25 cellular contexts compared by ENCODE assay signal in the genomic region with DNA sequence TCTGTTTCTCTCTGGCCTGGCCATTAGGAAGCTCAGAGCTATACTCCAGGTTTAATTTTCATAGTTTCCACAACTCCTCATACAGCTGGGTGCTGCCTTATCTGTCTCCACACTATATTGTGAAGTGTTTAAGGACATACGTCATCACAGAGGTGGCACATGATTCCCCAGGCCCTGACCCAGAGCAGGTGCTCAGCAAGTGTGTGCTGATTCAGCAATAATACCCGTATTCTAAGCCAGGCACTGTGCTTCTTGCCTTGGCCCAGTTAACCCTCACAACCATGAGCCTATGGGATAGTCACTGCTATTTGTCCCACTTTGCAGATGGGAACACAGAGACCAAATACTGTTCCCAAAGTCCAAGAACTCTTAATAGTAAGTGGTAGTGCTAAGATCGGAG.
"Had no signal": no experiment of that assay in that cellular context is flagged by ENCODE, and none has a peak within 500 bp of the region (broad histone marks: within the 10 kb centered on the region; RNA-seq: fewer than 3 reads in every experiment).

No MANE protein-coding gene starts in this region.

- H3K27me3 ChIP-seq: gastrocnemius medialis, heart right ventricle, left lung, neural progenitor cell, pancreas, suprapubic skin, thyroid gland, upper lobe of left lung, uterus had no signal

- ATAC-seq: effector memory CD8-positive, alpha-beta T cell; gastrocnemius medialis; left lung; lower lobe of right lung; natural killer cell treated with Interleukin-12 subunit alpha and Interleukin-12 subunit beta and Interleukin-15 and Interleukin-18, amount 100 ng/mL, for 72 hours; pancreas; right cardiac atrium had no signal

- H3K4me3 ChIP-seq: esophagus muscularis mucosa, gastrocnemius medialis, heart right ventricle, left lung, lower lobe of right lung, neural progenitor cell, pancreas, suprapubic skin, thyroid gland, upper lobe of left lung, uterus had no signal

- H3K36me3 Mint-ChIP-seq: memory B cell; mesothelial cell of epicardium; natural killer cell treated with Interleukin-12 subunit alpha and Interleukin-12 subunit beta and Interleukin-15 and Interleukin-18, amount 100 ng/mL, for 72 hours; neural progenitor cell had no signal

- H3K27ac ChIP-seq: epithelial cell of prostate, esophagus muscularis mucosa, gastrocnemius medialis, heart right ventricle, left lung, lower lobe of right lung, neural progenitor cell, pancreas, suprapubic skin, thyroid gland, upper lobe of left lung, uterus had no signal

- H3K4me1 Mint-ChIP-seq: memory B cell, mesothelial cell of epicardium had no signal

- H3K27ac Mint-ChIP-seq: dendritic cell treated with granulocyte-macrophage colony-stimulating factor and Interleukin-4, amounts not matched to agents 40 ng/mL and 50 ng/mL, for 4 days; effector memory CD8-positive, alpha-beta T cell; memory B cell; mesothelial cell of epicardium; natural killer cell treated with Interleukin-12 subunit alpha and Interleukin-12 subunit beta and Interleukin-15 and Interleukin-18, amount 100 ng/mL, for 72 hours; neural progenitor cell; progenitor cell of endocrine pancreas had no signal

- FAIRE-seq: islet of Langerhans, pancreas, small intestine had no signal

- H3K27me3 Mint-ChIP-seq: memory B cell had no signal

- H3K4me3 Mint-ChIP-seq: dendritic cell treated with granulocyte-macrophage colony-stimulating factor and Interleukin-4, amounts not matched to agents 40 ng/mL and 50 ng/mL, for 4 days; effector memory CD8-positive, alpha-beta T cell; memory B cell; mesothelial cell of epicardium; natural killer cell treated with Interleukin-12 subunit alpha and Interleukin-12 subunit beta and Interleukin-15 and Interleukin-18, amount 100 ng/mL, for 72 hours; neural progenitor cell had no signal

- H3K36me3 ChIP-seq: esophagus muscularis mucosa, gastrocnemius medialis, heart right ventricle, left lung, lower lobe of right lung, neural progenitor cell, pancreas, suprapubic skin, thyroid gland, upper lobe of left lung, uterus had no signal

- H3K4me1 ChIP-seq: gastrocnemius medialis, left lung, lower lobe of right lung, pancreas, suprapubic skin, thyroid gland, upper lobe of left lung, uterus had no signal

- H3K9me3 Mint-ChIP-seq: dendritic cell treated with granulocyte-macrophage colony-stimulating factor and Interleukin-4, amounts not matched to agents 40 ng/mL and 50 ng/mL, for 4 days; effector memory CD8-positive, alpha-beta T cell; memory B cell; mesothelial cell of epicardium; natural killer cell treated with Interleukin-12 subunit alpha and Interleukin-12 subunit beta and Interleukin-15 and Interleukin-18, amount 100 ng/mL, for 72 hours; neural progenitor cell had no signal

- H3K4me2 ChIP-seq: neural progenitor cell had no signal

- H3K9me3 ChIP-seq: esophagus muscularis mucosa, gastrocnemius medialis, heart right ventricle, left lung, lower lobe of right lung, pancreas, suprapubic skin, thyroid gland, upper lobe of left lung, uterus had no signal

- DNase-seq: effector memory CD8-positive, alpha-beta T cell; gastrocnemius medialis; heart right ventricle; hypothalamus; left lung; lower lobe of right lung; nucleus accumbens; pancreas; right cardiac atrium; small intestine; stimulated activated CD4-positive, alpha-beta T cell treated with anti-CD3 and anti-CD28 coated beads, Interleukin-12 subunit alpha, Interleukin-12 subunit beta, amount 100 ng/mL, for 4 hours; stimulated activated naive CD4-positive, alpha-beta T cell treated with Interleukin-2 at 50 U/mL for 16 hours; thyroid gland; upper lobe of left lung; uterus had no signal
